In the genomic region with DNA sequence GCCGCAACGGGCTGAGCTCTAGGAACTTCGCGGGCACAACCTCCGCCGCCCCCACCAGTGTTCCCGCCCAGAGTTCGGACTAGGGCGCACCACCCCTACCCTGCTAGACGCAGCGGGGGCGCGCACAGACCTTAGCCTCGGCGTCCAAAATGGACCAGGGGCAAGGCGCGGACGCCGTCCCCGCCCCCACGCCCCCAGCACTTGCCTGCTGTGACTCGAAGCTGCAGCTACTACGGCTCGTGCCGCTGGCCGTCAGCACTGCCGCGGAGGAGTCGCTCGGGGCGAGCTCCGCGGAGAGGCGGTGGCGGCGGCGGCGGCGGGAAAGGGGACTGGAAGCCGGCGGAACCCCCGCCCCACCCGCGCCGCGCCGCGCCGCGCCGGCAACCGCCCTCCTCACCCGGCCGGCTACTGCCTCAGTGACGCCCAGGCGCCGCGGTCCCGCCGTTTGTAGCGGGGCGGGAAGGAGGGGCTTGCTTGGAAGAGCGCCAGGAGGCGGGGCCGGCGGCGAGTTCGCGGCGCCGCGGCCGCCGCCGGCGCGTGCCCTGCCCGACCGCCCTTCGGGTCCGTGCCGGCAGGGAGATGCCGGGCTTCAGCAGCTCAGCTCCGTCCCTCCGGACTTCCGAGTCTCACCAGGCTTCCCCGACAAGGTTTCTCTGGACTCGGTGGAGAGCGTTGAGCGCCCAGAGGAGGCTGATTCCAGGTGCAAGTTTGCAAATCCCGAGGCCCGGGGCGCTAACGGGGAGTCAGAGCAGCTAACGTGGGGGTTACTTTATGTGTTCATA, we compare ENCODE assay signal across 8 cellular contexts. TPM values are rescaled to one million over a fixed set of nuclear protein-coding genes. Genes with fewer than 3 reads are reported as not detected.
DNase-seq lines count a peak whose midpoint lies in the region; TF ChIP-seq lines count a peak whose summit lies in the region.

No MANE protein-coding gene starts in this region.

- peak in 1 of 2 experiments; percentile 12 for DNase-seq in Caco-2
- DNase-seq in NCI-H345 treated with DMSO at 0.1 percent for 48 hours (lab: John Stamatoyannopoulos, UW; ENCODE audit: unreplicated experiment) = peak; percentile 35
- DNase-seq in endothelial cell (ENCODE audit: low spot score) = peak; percentile 70
- DNase-seq in neuronal stem cell (ENCODE audit: low spot score) = peak; percentile 61
- no peak for DNase-seq in AML-193 (lab: John Stamatoyannopoulos, UW)
- no peak for DNase-seq in NOMO-1 treated with DMSO at 0.1 percent for 48 hours (lab: John Stamatoyannopoulos, UW; ENCODE audit: unreplicated experiment)
- no peak for DNase-seq in H4 (ENCODE audit: low spot score)
- no peak for DNase-seq in RKO (ENCODE audit: low spot score)

- peaks cover 14% of the 10 kb centered on the region for H3K79me1 ChIP-seq in neuronal stem cell (ENCODE audit: low read depth, low read length)

- no peaks in the 10 kb centered on the region for H3K36me3 ChIP-seq in Caco-2 (ENCODE audit: control insufficient read depth, insufficient read depth, low read length)
- no peaks in the 10 kb centered on the region for H3K36me3 ChIP-seq in neuronal stem cell (replicated peaks in 1 of 2; ENCODE audit: control insufficient read depth in 2 of 2, insufficient read depth in 2 of 2, low read length in 2 of 2)

- H3K9ac ChIP-seq in neuronal stem cell (ENCODE audit: low read depth, low read length, poor library complexity) = peak overlapping the region; percentile 80

- no peaks in the 10 kb centered on the region for H3K4me1 Mint-ChIP-seq in Caco-2 (ENCODE audit: low read depth, unreplicated experiment)
- H3K4me1 Mint-ChIP-seq in endothelial cell (ENCODE audit: unreplicated experiment) = peaks cover 23% of the 10 kb centered on the region

- H3K27me3 Mint-ChIP-seq in Caco-2 (ENCODE audit: insufficient read depth, unreplicated experiment) (peaks cover 10% of the 10 kb centered on the region), endothelial cell (ENCODE audit: unreplicated experiment) (peaks cover 11% of the 10 kb centered on the region)

- H2AK5ac ChIP-seq in neuronal stem cell (ENCODE audit: low read depth, low read length) = peak overlapping the region; percentile 42

- H3K4me1 ChIP-seq in Caco-2 = no peaks in the 10 kb centered on the region
- H3K4me1 ChIP-seq in neuronal stem cell (ENCODE audit: control insufficient read depth in 2 of 2, insufficient read depth in 1 of 2, low read depth in 1 of 2, low read length in 2 of 2) = peaks cover 6 to 17% of the 10 kb centered on the region in 2 donors

- H3K4me3 ChIP-seq in Caco-2 (ENCODE audit: low read depth, low read length) (peak overlapping the region; percentile 19; the same call in 1 of the 2 replicates), neuronal stem cell (ENCODE audit: low read length in 2 of 2) (peak overlapping the region; percentile 68 to 91)

- H3K4ac ChIP-seq in neuronal stem cell (ENCODE audit: low read length) = peak overlapping the region; percentile 70

- H3K9me3 Mint-ChIP-seq in Caco-2 (ENCODE audit: unreplicated experiment) (no peaks in the 10 kb centered on the region), endothelial cell (ENCODE audit: unreplicated experiment) (no peaks in the 10 kb centered on the region)

- TF ChIP-seq CTCF in Caco-2 (IDR thresholded peaks at IDR 0.05; ENCODE audit: insufficient read depth in 1 of 2, low read depth in 1 of 2, low read length in 1 of 2, severe bottlenecking in 1 of 2, unreplicated experiment in 1 of 2) (no peak), endothelial cell (IDR thresholded peaks at IDR 0.05; ENCODE audit: unreplicated experiment) (no peak)

- no peak overlapping the region for H4K8ac ChIP-seq in neuronal stem cell (ENCODE audit: low read depth, low read length)

- H3K9me3 ChIP-seq in Caco-2 (no peaks in the 10 kb centered on the region), neuronal stem cell (replicated peaks in 1 of 2; ENCODE audit: control insufficient read depth in 2 of 2, insufficient read depth in 1 of 2, low read depth in 1 of 2, low read length in 2 of 2) (no peaks in the 10 kb centered on the region)

- no peak overlapping the region for H2BK120ac ChIP-seq in neuronal stem cell (ENCODE audit: low read depth, low read length)

- H2BK12ac ChIP-seq in neuronal stem cell (ENCODE audit: low read length) = no peak overlapping the region

- H3K14ac ChIP-seq in neuronal stem cell (ENCODE audit: low read length) = peak overlapping the region; percentile 86

- POLR2A ChIA-PET in Caco-2 (lab: Charles Lee) = no interaction called here

- no peaks in the 10 kb centered on the region for H3K27me3 ChIP-seq in Caco-2 (replicated peaks; ENCODE audit: control insufficient read depth, insufficient read depth, low read length)
- peaks cover 12 to 41% (median 17%) of the 10 kb centered on the region in 3 experiments for H3K27me3 ChIP-seq in neuronal stem cell (ENCODE audit: control insufficient read depth in 3 of 3, insufficient read depth in 3 of 3, low read depth in 1 of 3, low read length in 3 of 3)

- peak overlapping the region; percentile 71 for H2BK5ac ChIP-seq in neuronal stem cell (ENCODE audit: low read length)

- no peak overlapping the region for H3K23ac ChIP-seq in neuronal stem cell (ENCODE audit: low read depth, low read length, poor library complexity)

- CTCF ChIA-PET in Caco-2 (lab: Charles Lee) = no interaction called here

- WGBS in neuronal stem cell (ENCODE audit: extremely low coverage in 2 of 2, insufficient read length in 2 of 2, insufficient replicate concordance in 1 of 2), 2 donors = no CpG with 5 or more reads among the region's 95 CpGs

- H2AFZ ChIP-seq in neuronal stem cell (ENCODE audit: low read length) = peak overlapping the region; percentile 95

- H4K91ac ChIP-seq in neuronal stem cell (ENCODE audit: low read depth, low read length, poor library complexity) = no peak overlapping the region

- no peaks in the 10 kb centered on the region for H3K36me3 Mint-ChIP-seq in Caco-2 (ENCODE audit: insufficient read depth, unreplicated experiment)
- H3K36me3 Mint-ChIP-seq in endothelial cell (ENCODE audit: low read depth, unreplicated experiment) = no peaks in the 10 kb centered on the region

- H3K4me3 Mint-ChIP-seq in Caco-2 (ENCODE audit: unreplicated experiment) (peak overlapping the region; percentile 72), endothelial cell (ENCODE audit: unreplicated experiment) (peak overlapping the region; percentile 88)

- H3K4me2 ChIP-seq in neuronal stem cell (ENCODE audit: insufficient read depth, low read length, poor library complexity, severe bottlenecking) = peak overlapping the region; percentile 92

- H3K27ac Mint-ChIP-seq in Caco-2 (ENCODE audit: unreplicated experiment) = no peak overlapping the region
- H3K27ac Mint-ChIP-seq in endothelial cell (ENCODE audit: unreplicated experiment) = no peak overlapping the region

- H3K27ac ChIP-seq in neuronal stem cell (replicated peaks; ENCODE audit: low read length) = no peak overlapping the region

- no TSS peak for BruUV-seq in Caco-2 (replicated peaks; lab: Mats Ljungman, UMichigan)

- H2BK15ac ChIP-seq in neuronal stem cell (ENCODE audit: low read length) = peak overlapping the region; percentile 96

- peak overlapping the region; percentile 95 for H3K18ac ChIP-seq in neuronal stem cell (ENCODE audit: low read length)

- intact Hi-C loops in Caco-2 (cut with micrococcal nuclease; ENCODE audit: unreplicated experiment) = no loop called here

RNA-seq across cellular contexts. Expression of gene ELAVL2, which starts 4.4 kb away (rescaled TPM):
- total RNA-seq in Caco-2 (2022) (0.18 and 0.21 TPM in 2 replicates), endothelial cell (ENCODE audit: unreplicated experiment) (10.3 TPM)
- polyA plus RNA-seq in neuronal stem cell (2013, experiment 1 of 2) = 9.3 TPM
- 10.1 TPM for polyA plus RNA-seq in neuronal stem cell (2013, experiment 2 of 2)
- total RNA-seq in H4 (2014; rRNA removed; shearing (Covaris generic)) = 6.2 and 35.2 TPM in 2 replicates

Comparison
In these comparisons a context has a peak if more than half of its experiments do, and no peak if none do; other contexts are left out.
1. DNase-seq: peak in NCI-H345 treated with DMSO at 0.1 percent for 48 hours (single experiment), endothelial cell (single experiment) and neuronal stem cell (single experiment); none in AML-193 (0 of 2), NOMO-1 treated with DMSO at 0.1 percent for 48 hours (single experiment), H4 (single experiment) and RKO (single experiment).